ENCODE assay signal across 16 cellular contexts in genomic region chr1:181106479-181106878, GRCh38. TPM values are rescaled to one million over a fixed set of nuclear protein-coding genes. Genes with fewer than 3 reads are reported as not detected.
DNase-seq lines count a peak whose midpoint lies in the region; ATAC-seq, FAIRE-seq and TF ChIP-seq lines count a peak whose summit lies in the region.
"Had no signal": no experiment of that assay in that cellular context is flagged by ENCODE, and none has a peak within 500 bp of the region (broad histone marks: within the 10 kb centered on the region; RNA-seq: fewer than 3 reads in every experiment).

No MANE protein-coding gene starts in this region.

- TF ChIP-seq CTCF in gastroesophageal sphincter (IDR thresholded peaks at IDR 0.05) (no peak), gastrocnemius medialis (IDR thresholded peaks at IDR 0.05 in 4 of 5, conservative IDR thresholded peaks at IDR 0.05 in 1 of 5) (no peak)

- CTCF ChIA-PET in activated CD4-positive, alpha-beta memory T cell treated with anti-CD3 and anti-CD28 coated beads, Interleukin-2, amount 10 ng/mL, durations not matched to agents 7 days and 5 days (lab: Charles Lee), result interaction anchor here (1.6 to 6.3 kb wide), 4 partner anchors 15 to 69 kb away, joined by 3 to 60 read pairs (median 30); no protein-coding TSS in a partner anchor
- CTCF ChIA-PET in activated CD4-positive, alpha-beta memory T cell treated with anti-CD3 and anti-CD28 coated beads for 36 hours (lab: Charles Lee), result interaction anchor here (1.9 to 19.3 kb wide), 3 partner anchors 15 to 68 kb away, joined by 8 to 229 read pairs (median 24); no protein-coding TSS in a partner anchor
- CTCF ChIA-PET in T-cell (lab: Charles Lee), result interaction anchor here (0.6 to 2.2 kb wide), 7 partner anchors 12 to 45 kb away, joined by 3 to 11 read pairs (median 7); no protein-coding TSS in a partner anchor

- POLR2A ChIA-PET in activated CD4-positive, alpha-beta memory T cell treated with anti-CD3 and anti-CD28 coated beads, Interleukin-2, amount 10 ng/mL, durations not matched to agents 7 days and 5 days (lab: Charles Lee), result interaction anchor here (1.3 to 13.2 kb wide), 7 partner anchors 9 to 29 kb away, joined by 3 to 374 read pairs (median 12); partner anchors contain the start of gene IER5
- POLR2A ChIA-PET in activated CD4-positive, alpha-beta memory T cell treated with anti-CD3 and anti-CD28 coated beads for 36 hours (lab: Charles Lee), result interaction anchor here (1.5 to 11.4 kb wide), 3 partner anchors 16 to 28 kb away, joined by 3 to 168 read pairs (median 3); partner anchors contain the start of gene IER5
- POLR2A ChIA-PET in T-cell (lab: Charles Lee), result interaction anchor here (0.6 to 5.7 kb wide), 4 partner anchors 16 to 137 kb away, joined by 3 to 147 read pairs (median 16); partner anchors contain the start of gene IER5 (in 1 of the 2)

- peak overlapping the region; percentile 70 for H3K4me3 Mint-ChIP-seq in activated CD4-positive, alpha-beta memory T cell treated with anti-CD3 and anti-CD28 coated beads, Interleukin-2, amount 10 ng/mL, durations not matched to agents 7 days and 5 days
- H3K4me3 Mint-ChIP-seq in activated CD4-positive, alpha-beta memory T cell treated with anti-CD3 and anti-CD28 coated beads for 36 hours, result no peak overlapping the region
- peak overlapping the region; percentile 24 to 85 (median 77) for H3K4me3 Mint-ChIP-seq in T-cell

- H3K27me3 Mint-ChIP-seq in activated CD4-positive, alpha-beta memory T cell treated with anti-CD3 and anti-CD28 coated beads, Interleukin-2, amount 10 ng/mL, durations not matched to agents 7 days and 5 days, result peaks cover 45% of the 10 kb centered on the region
- peaks cover 22% of the 10 kb centered on the region for H3K27me3 Mint-ChIP-seq in activated CD4-positive, alpha-beta memory T cell treated with anti-CD3 and anti-CD28 coated beads for 36 hours
- H3K27me3 Mint-ChIP-seq in T-cell, result peaks cover 0 to 5% of the 10 kb centered on the region in 2 donors

- no peak for ATAC-seq in T-cell (replicated peaks in 1 of 4)
- ATAC-seq in gastroesophageal sphincter, result no peak
- no peak for ATAC-seq in gastrocnemius medialis

- TF ChIP-seq EP300 in gastroesophageal sphincter (IDR thresholded peaks at IDR 0.05), result no peak

- in situ Hi-C loops in gastrocnemius medialis (cut with MboI; ENCODE audit: low sequenced_read_pairs in 4 of 4), result no loop called here

- no peaks in the 10 kb centered on the region for H3K27me3 ChIP-seq in gastroesophageal sphincter
- no peaks in the 10 kb centered on the region for H3K27me3 ChIP-seq in gastrocnemius medialis
- no peaks in the 10 kb centered on the region for H3K27me3 ChIP-seq in small intestine (ENCODE audit: control insufficient read depth in 2 of 2, insufficient read depth in 2 of 2, low read length in 2 of 2)
- H3K27me3 ChIP-seq: testis had no signal

- FAIRE-seq in small intestine (lab: Jason Lieb, UNC), result no peak
- FAIRE-seq: A204.1, kidney had no signal

- H3K4me1 ChIP-seq in gastroesophageal sphincter (peaks cover 0 to 38% (median 10%) of the 10 kb centered on the region in 3 donors), gastrocnemius medialis (peaks cover 28 to 39% of the 10 kb centered on the region in 2 donors), small intestine (ENCODE audit: control insufficient read depth in 2 of 2, insufficient read depth in 1 of 2, low read depth in 1 of 2, low read length in 1 of 2) (peaks cover 0 to 16% of the 10 kb centered on the region in 2 donors)

- intact Hi-C loops in activated CD4-positive, alpha-beta memory T cell treated with anti-CD3 and anti-CD28 coated beads for 36 hours (cut with micrococcal nuclease), result no loop called here
- intact Hi-C loops in gastrocnemius medialis (cut with DNase I; ENCODE audit: low total_unique reads), result no loop called here

- H3K9me3 ChIP-seq in gastroesophageal sphincter (no peaks in the 10 kb centered on the region), gastrocnemius medialis (no peaks in the 10 kb centered on the region), small intestine (ENCODE audit: control insufficient read depth, low read depth) (no peaks in the 10 kb centered on the region)
- H3K9me3 ChIP-seq: testis had no signal

- H3K4me3 ChIP-seq in gastroesophageal sphincter, result no peak overlapping the region
- H3K4me3 ChIP-seq in gastrocnemius medialis, result no peak overlapping the region
- H3K4me3 ChIP-seq in small intestine (ENCODE audit: low read depth in 1 of 2, low read length in 2 of 2), result no peak overlapping the region

- no peaks in the 10 kb centered on the region for H3K36me3 ChIP-seq in gastroesophageal sphincter
- H3K36me3 ChIP-seq in gastrocnemius medialis, result no peaks in the 10 kb centered on the region
- no peaks in the 10 kb centered on the region for H3K36me3 ChIP-seq in small intestine (ENCODE audit: control insufficient read depth in 2 of 2, insufficient read depth in 2 of 2, low read length in 2 of 2)

- H3K4me1 Mint-ChIP-seq in activated CD4-positive, alpha-beta memory T cell treated with anti-CD3 and anti-CD28 coated beads, Interleukin-2, amount 10 ng/mL, durations not matched to agents 7 days and 5 days, result peaks cover 58% of the 10 kb centered on the region
- H3K4me1 Mint-ChIP-seq in activated CD4-positive, alpha-beta memory T cell treated with anti-CD3 and anti-CD28 coated beads for 36 hours (ENCODE audit: low read depth), result peaks cover 40% of the 10 kb centered on the region
- peaks cover 44 to 48% (median 48%) of the 10 kb centered on the region in 3 donors for H3K4me1 Mint-ChIP-seq in T-cell

- TF ChIP-seq POLR2A in gastroesophageal sphincter (IDR thresholded peaks at IDR 0.05), result no peak
- TF ChIP-seq POLR2A in gastrocnemius medialis (IDR thresholded peaks at IDR 0.05), result no peak

- H3K27ac ChIP-seq in gastroesophageal sphincter (peak overlapping the region in 3 of 4 donors; percentile 77 to 88 (median 88)), gastrocnemius medialis (peak overlapping the region; percentile 69 to 92 (median 78)), small intestine (ENCODE audit: low read depth in 1 of 2, low read length in 1 of 2) (no peak overlapping the region)
- H3K27ac ChIP-seq: SK-N-MC had no signal

- H3K27ac Mint-ChIP-seq in activated CD4-positive, alpha-beta memory T cell treated with anti-CD3 and anti-CD28 coated beads, Interleukin-2, amount 10 ng/mL, durations not matched to agents 7 days and 5 days, result no peak overlapping the region
- H3K27ac Mint-ChIP-seq in activated CD4-positive, alpha-beta memory T cell treated with anti-CD3 and anti-CD28 coated beads for 36 hours, result no peak overlapping the region
- no peak overlapping the region for H3K27ac Mint-ChIP-seq in T-cell

- H3K36me3 Mint-ChIP-seq in activated CD4-positive, alpha-beta memory T cell treated with anti-CD3 and anti-CD28 coated beads, Interleukin-2, amount 10 ng/mL, durations not matched to agents 7 days and 5 days (ENCODE audit: low read depth), result no peaks in the 10 kb centered on the region
- H3K36me3 Mint-ChIP-seq in activated CD4-positive, alpha-beta memory T cell treated with anti-CD3 and anti-CD28 coated beads for 36 hours, result no peaks in the 10 kb centered on the region
- H3K36me3 Mint-ChIP-seq in T-cell, result no peaks in the 10 kb centered on the region

- 47 to 69% methylated on average over 4 to 5 of the region's 6 CpGs for WGBS in gastroesophageal sphincter (ENCODE audit: low coverage in 1 of 2), 2 donors
- WGBS in small intestine, 3 donors, result 63 to 78% (median 76%) methylated on average over 6 of the region's 6 CpGs

- no peaks in the 10 kb centered on the region for H3K9me3 Mint-ChIP-seq in activated CD4-positive, alpha-beta memory T cell treated with anti-CD3 and anti-CD28 coated beads, Interleukin-2, amount 10 ng/mL, durations not matched to agents 7 days and 5 days
- no peaks in the 10 kb centered on the region for H3K9me3 Mint-ChIP-seq in activated CD4-positive, alpha-beta memory T cell treated with anti-CD3 and anti-CD28 coated beads for 36 hours
- no peaks in the 10 kb centered on the region for H3K9me3 Mint-ChIP-seq in T-cell

- no peak for DNase-seq in activated CD4-positive, alpha-beta memory T cell treated with anti-CD3 and anti-CD28 coated beads, Interleukin-2, amount 10 ng/mL, durations not matched to agents 7 days and 5 days
- DNase-seq in activated CD4-positive, alpha-beta memory T cell treated with anti-CD3 and anti-CD28 coated beads for 36 hours, result no peak
- DNase-seq in T-cell (no peak), gastrocnemius medialis (no peak), NCI-H748 treated with DMSO at 0.1 percent for 48 hours (lab: John Stamatoyannopoulos, UW) (no peak), small intestine (no peak)
- DNase-seq in stimulated activated CD4-positive, alpha-beta T cell treated with anti-CD3 and anti-CD28 coated beads, Interleukin-4, amount 100 ng/mL, for 24 hours, result no peak
- DNase-seq: activated T-cell treated with anti-CD3 and anti-CD28 coated beads for 4 hours; anterior cingulate cortex; effector CD8-positive, alpha-beta T cell; foreskin melanocyte; kidney had no signal

RNA-seq across cellular contexts. Expression of gene IER5, which starts 18.0 kb away (rescaled TPM):
- total RNA-seq in activated CD4-positive, alpha-beta memory T cell treated with anti-CD3 and anti-CD28 coated beads, Interleukin-2, amount 10 ng/mL, durations not matched to agents 7 days and 5 days, result 10 to 100 TPM; 41.6 to 43.9 TPM
- total RNA-seq in activated CD4-positive, alpha-beta memory T cell treated with anti-CD3 and anti-CD28 coated beads for 36 hours, result 10 to 100 TPM; 27.9 to 28.9 TPM
- total RNA-seq in T-cell (10 to 100 TPM; 26.6 to 85.5 (median 32.2) TPM), gastroesophageal sphincter (10 to 100 TPM; 10.7 to 16.7 (median 14.9) TPM), gastrocnemius medialis (10 to 100 TPM; 18.7 to 39.8 (median 26.1) TPM)
- 1 to 10 TPM; 4.5 to 7.4 (median 5.1) TPM for polyA plus RNA-seq in small intestine

Comparison
In these comparisons a context has a peak if more than half of its experiments do, and no peak if none do; other contexts are left out.
1. H3K27ac ChIP-seq: peak in gastroesophageal sphincter (3 of 4) and gastrocnemius medialis (4 of 4); none in small intestine (0 of 2).